In genomic region chr14:58151701-58152568, GRCh38 we compare ENCODE assay signal across 8 cellular contexts. TPM values are rescaled to one million over a fixed set of nuclear protein-coding genes. Genes with fewer than 3 reads are reported as not detected.
DNase-seq lines count a peak whose midpoint lies in the region; ATAC-seq, FAIRE-seq and TF ChIP-seq lines count a peak whose summit lies in the region.

ARMH4 (minus strand) TSS chr14:58152213; CDS start chr14:58139358, 12,855 bp downstream.

- 0% methylated on average over 2 to 14 of the region's 94 CpGs for WGBS in gastroesophageal sphincter (ENCODE audit: low coverage in 1 of 2), 2 donors
- no CpG with 5 or more reads among the region's 94 CpGs for WGBS in neuronal stem cell (ENCODE audit: extremely low coverage in 2 of 2, insufficient read length in 2 of 2, insufficient replicate concordance in 1 of 2), 2 donors

- H3K4me3 ChIP-seq in DOHH2 (ENCODE audit: low read length) (peak within 1 kb of the TSS; percentile 82), gastroesophageal sphincter (peak within 1 kb of the TSS; percentile 63 to 83), neuronal stem cell (ENCODE audit: low read length in 2 of 2) (peak within 1 kb of the TSS; percentile 71 to 100)

- H3K27ac ChIP-seq in DOHH2 (ENCODE audit: low read depth, low read length) (no peak within 1 kb of the TSS), gastroesophageal sphincter (peak within 1 kb of the TSS in 3 of 4 donors; percentile 81 to 85 (median 84)), neuronal stem cell (replicated peaks; ENCODE audit: low read length) (peak within 1 kb of the TSS; percentile 50), substantia nigra (ENCODE audit: low read depth, low read length, poor library complexity, severe bottlenecking) (peak within 1 kb of the TSS; percentile 50)

- TF ChIP-seq CTCF in DOHH2 (IDR thresholded peaks at IDR 0.05; ENCODE audit: low read depth, low read length, poor library complexity, severe bottlenecking) (no peak), gastroesophageal sphincter (IDR thresholded peaks at IDR 0.05) (peak in 3 of 4 experiments; percentile 30 to 40 (median 32))

- no peak within 1 kb of the TSS for H2BK5ac ChIP-seq in neuronal stem cell (ENCODE audit: low read length)

- H2BK15ac ChIP-seq in neuronal stem cell (ENCODE audit: low read length): peak within 1 kb of the TSS; percentile 93

- peaks cover 9% of the 10 kb centered on the region for H3K4me1 ChIP-seq in DOHH2 (ENCODE audit: control insufficient read depth, low read length)
- peaks cover 0 to 15% (median 0%) of the 10 kb centered on the region in 3 donors for H3K4me1 ChIP-seq in gastroesophageal sphincter
- peaks cover 9 to 10% of the 10 kb centered on the region in 2 donors for H3K4me1 ChIP-seq in neuronal stem cell (ENCODE audit: control insufficient read depth in 2 of 2, insufficient read depth in 1 of 2, low read depth in 1 of 2, low read length in 2 of 2)

- peak within 1 kb of the TSS; percentile 99 for H2AFZ ChIP-seq in neuronal stem cell (ENCODE audit: low read length)

- peak; percentile 96 for ATAC-seq in gastroesophageal sphincter

- no peaks in the 10 kb centered on the region for H3F3A ChIP-seq in DOHH2 (ENCODE audit: control insufficient read depth, insufficient read depth)

- peak; percentile 62 for DNase-seq in H54 (ENCODE audit: insufficient read length, low spot score)
- DNase-seq in M059J (ENCODE audit: low read depth): peak; percentile 80
- peak; percentile 81 to 97 for DNase-seq in SHP77 (lab: John Stamatoyannopoulos, UW)
- DNase-seq in activated naive CD4-positive, alpha-beta T cell treated with Interleukin-2 at 50 U/mL for 16 hours: peak; percentile 62
- DNase-seq in neuronal stem cell (ENCODE audit: low spot score): peak; percentile 88
- DNase-seq in substantia nigra (lab: John Stamatoyannopoulos, UW): peak; percentile 11 to 89 (median 69)

- peak; percentile 22; the same call in 1 of the 2 replicates for TF ChIP-seq POLR2A in H54 (IDR thresholded peaks at IDR 0.05; ENCODE audit: low read depth, low read length)
- TF ChIP-seq POLR2A in gastroesophageal sphincter (IDR thresholded peaks at IDR 0.05): peak in 1 of 2 donors; percentile 67

- peak within 1 kb of the TSS; percentile 85 for H3K4ac ChIP-seq in neuronal stem cell (ENCODE audit: low read length)

- peak within 1 kb of the TSS; percentile 96 for H3K4me2 ChIP-seq in DOHH2 (ENCODE audit: low read length)
- H3K4me2 ChIP-seq in neuronal stem cell (ENCODE audit: insufficient read depth, low read length, poor library complexity, severe bottlenecking): peak within 1 kb of the TSS; percentile 95

- peak within 1 kb of the TSS; percentile 87 for H3K23ac ChIP-seq in neuronal stem cell (ENCODE audit: low read depth, low read length, poor library complexity)

- no peaks in the 10 kb centered on the region for H3K36me3 ChIP-seq in DOHH2 (ENCODE audit: control insufficient read depth, low read length)
- no peaks in the 10 kb centered on the region for H3K36me3 ChIP-seq in gastroesophageal sphincter
- H3K36me3 ChIP-seq in neuronal stem cell (replicated peaks in 1 of 2; ENCODE audit: control insufficient read depth in 2 of 2, insufficient read depth in 2 of 2, low read length in 2 of 2): no peaks in the 10 kb centered on the region

- no peak within 1 kb of the TSS for H4K8ac ChIP-seq in neuronal stem cell (ENCODE audit: low read depth, low read length)

- H4K91ac ChIP-seq in neuronal stem cell (ENCODE audit: low read depth, low read length, poor library complexity): no peak within 1 kb of the TSS

- H3K18ac ChIP-seq in neuronal stem cell (ENCODE audit: low read length): peak within 1 kb of the TSS; percentile 98

- peak within 1 kb of the TSS; percentile 18 for H2BK12ac ChIP-seq in neuronal stem cell (ENCODE audit: low read length)

- H3K79me2 ChIP-seq in DOHH2 (ENCODE audit: control insufficient read depth, low read length): no peaks in the 10 kb centered on the region

- H3K27me3 ChIP-seq in DOHH2 (ENCODE audit: control insufficient read depth, low read length) (peaks cover 52% of the 10 kb centered on the region), gastroesophageal sphincter (no peaks in the 10 kb centered on the region), neuronal stem cell (ENCODE audit: control insufficient read depth in 3 of 3, insufficient read depth in 3 of 3, low read depth in 1 of 3, low read length in 3 of 3) (no peaks in the 10 kb centered on the region)

- no peaks in the 10 kb centered on the region for H3K79me1 ChIP-seq in neuronal stem cell (ENCODE audit: low read depth, low read length)

- no peak for FAIRE-seq in H54 (lab: Jason Lieb, UNC)

- H3K9me3 ChIP-seq in DOHH2 (ENCODE audit: control insufficient read depth, insufficient read depth, low read length): no peaks in the 10 kb centered on the region
- H3K9me3 ChIP-seq in gastroesophageal sphincter: no peaks in the 10 kb centered on the region
- no peaks in the 10 kb centered on the region for H3K9me3 ChIP-seq in neuronal stem cell (replicated peaks in 1 of 2; ENCODE audit: control insufficient read depth in 2 of 2, insufficient read depth in 1 of 2, low read depth in 1 of 2, low read length in 2 of 2)

- TF ChIP-seq EP300 in gastroesophageal sphincter (IDR thresholded peaks at IDR 0.05): no peak

- peak within 1 kb of the TSS; percentile 93 for H3K9ac ChIP-seq in neuronal stem cell (ENCODE audit: low read depth, low read length, poor library complexity)

- peak within 1 kb of the TSS; percentile 85 for H3K14ac ChIP-seq in neuronal stem cell (ENCODE audit: low read length)

- no peaks in the 10 kb centered on the region for H4K20me1 ChIP-seq in DOHH2 (ENCODE audit: control insufficient read depth, insufficient read depth, low read depth, low read length)

- peak within 1 kb of the TSS; percentile 66 for H2BK120ac ChIP-seq in neuronal stem cell (ENCODE audit: low read depth, low read length)

- no peak within 1 kb of the TSS for H2AK5ac ChIP-seq in neuronal stem cell (ENCODE audit: low read depth, low read length)

- no peaks in the 10 kb centered on the region for H3K9me2 ChIP-seq in DOHH2 (replicated peaks; ENCODE audit: control insufficient read depth, low read length)

RNA-seq across cellular contexts. Expression of gene ARMH4, which starts in this region (rescaled TPM):
- total RNA-seq in M059J (2014; rRNA removed; shearing (Covaris generic)): 0.91 and 3.0 TPM in 2 replicates
- total RNA-seq in gastroesophageal sphincter: 10 to 100 TPM in 1 of 4 donors, 1 to 10 TPM in 3; 4.6 to 11.8 (median 6.8) TPM
- 17.6 TPM for polyA plus RNA-seq in neuronal stem cell (2013, experiment 1 of 2)
- polyA plus RNA-seq in neuronal stem cell (2013, experiment 2 of 2): 18.7 TPM
